Comparison of ENCODE assay signal across 17 cellular contexts in the genomic region with DNA sequence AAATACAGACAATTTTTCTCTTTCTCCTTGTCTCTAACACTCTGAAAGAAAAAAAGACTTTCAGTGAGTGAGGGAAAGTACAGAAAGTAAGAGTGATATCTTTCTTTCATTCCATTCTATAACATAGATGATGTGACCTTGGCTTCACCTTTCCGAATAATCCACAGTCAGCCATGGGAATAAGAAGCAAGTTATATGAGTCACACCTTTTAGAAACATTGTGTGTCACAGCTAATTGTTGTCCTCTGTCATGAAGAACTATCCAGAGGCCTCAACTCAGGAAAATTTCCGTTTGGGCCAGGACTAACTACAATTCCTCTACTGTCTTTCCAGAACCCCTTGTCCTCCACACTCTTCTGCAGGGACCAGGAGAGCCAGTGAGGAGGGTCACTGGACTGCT.
DNase-seq lines count a peak whose midpoint lies in the region; ATAC-seq, FAIRE-seq and TF ChIP-seq lines count a peak whose summit lies in the region.
"Had no signal": no experiment of that assay in that cellular context is flagged by ENCODE, and none has a peak within 500 bp of the region (broad histone marks: within the 10 kb centered on the region; RNA-seq: fewer than 3 reads in every experiment).

No MANE protein-coding gene starts in this region.

- H3K9me3 ChIP-seq in H1 (ENCODE audit: insufficient read depth in 2 of 2, low read depth in 1 of 2, low read length in 1 of 2) = no peaks in the 10 kb centered on the region
- no peaks in the 10 kb centered on the region for H3K9me3 ChIP-seq in keratinocyte (ENCODE audit: control insufficient read depth, low read depth, low read length)

- no peak overlapping the region for H2AK5ac ChIP-seq in H1 (ENCODE audit: low read depth, low read length)

- H3K36me3 Mint-ChIP-seq in activated CD8-positive, alpha-beta T cell treated with anti-CD3 and anti-CD28 coated beads for 36 hours (ENCODE audit: low read depth) = no peaks in the 10 kb centered on the region
- H3K36me3 Mint-ChIP-seq: CD4-positive, CD25-positive, alpha-beta regulatory T cell had no signal

- H3K79me2 ChIP-seq in H1 (ENCODE audit: control insufficient read depth in 1 of 2, insufficient read depth in 2 of 2, low read length in 2 of 2) (no peaks in the 10 kb centered on the region), keratinocyte (ENCODE audit: control insufficient read depth, insufficient read depth, low read length) (no peaks in the 10 kb centered on the region)

- dilution Hi-C loops in keratinocyte (cut with MboI; ENCODE audit: extremely low pct_ligation_motif_present, low sequenced_read_pairs) = no loop called here

- no peak for TF ChIP-seq POLR2A in H1 (IDR thresholded peaks at IDR 0.05; ENCODE audit: control extremely low read depth in 1 of 2, low read depth in 2 of 2, low read length in 2 of 2)

- H3K4me1 Mint-ChIP-seq in activated CD8-positive, alpha-beta T cell treated with anti-CD3 and anti-CD28 coated beads for 36 hours (ENCODE audit: low read depth) = no peaks in the 10 kb centered on the region
- H3K4me1 Mint-ChIP-seq: B cell had no signal

- H2AFZ ChIP-seq in H1 (ENCODE audit: low read length) = peak overlapping the region; percentile 25; the same call in 1 of the 2 replicates
- no peak overlapping the region for H2AFZ ChIP-seq in keratinocyte (ENCODE audit: control insufficient read depth, low read length)

- H3K4ac ChIP-seq in H1 (replicated peaks; ENCODE audit: insufficient read length, low read depth, low read length) = no peak overlapping the region

- no peak overlapping the region for H2BK120ac ChIP-seq in H1 (replicated peaks; ENCODE audit: low read depth, low read length)

- no peak overlapping the region for H2BK12ac ChIP-seq in H1 (ENCODE audit: low read depth, low read length)

- H3K27me3 Mint-ChIP-seq in activated CD8-positive, alpha-beta T cell treated with anti-CD3 and anti-CD28 coated beads for 36 hours = no peaks in the 10 kb centered on the region
- H3K27me3 Mint-ChIP-seq: B cell; CD4-positive, CD25-positive, alpha-beta regulatory T cell had no signal

- no peak overlapping the region for H3K27ac Mint-ChIP-seq in activated CD8-positive, alpha-beta T cell treated with anti-CD3 and anti-CD28 coated beads for 36 hours
- H3K27ac Mint-ChIP-seq: B cell; CD4-positive, CD25-positive, alpha-beta regulatory T cell had no signal

- H3K4me2 ChIP-seq in H1 (ENCODE audit: insufficient read depth in 1 of 2, low read depth in 2 of 2, low read length in 2 of 2) (no peak overlapping the region), keratinocyte (ENCODE audit: control insufficient read depth, extremely low read depth, insufficient read depth, low read depth, low read length) (no peak overlapping the region)

- no peak overlapping the region for H3K4me3 Mint-ChIP-seq in activated CD8-positive, alpha-beta T cell treated with anti-CD3 and anti-CD28 coated beads for 36 hours
- H3K4me3 Mint-ChIP-seq: B cell; CD4-positive, CD25-positive, alpha-beta regulatory T cell had no signal

- H3K23me2 ChIP-seq in H1 (ENCODE audit: low read depth, low read length) = no peaks in the 10 kb centered on the region

- H3K36me3 ChIP-seq in H1 (ENCODE audit: control insufficient read depth in 2 of 4, insufficient read depth in 4 of 4, low read length in 3 of 4) (no peaks in the 10 kb centered on the region), keratinocyte (ENCODE audit: control insufficient read depth in 2 of 2, extremely low read depth in 1 of 2, insufficient read depth in 2 of 2, low read length in 2 of 2) (no peaks in the 10 kb centered on the region)

- intact Hi-C loops in activated CD8-positive, alpha-beta T cell treated with anti-CD3 and anti-CD28 coated beads for 36 hours (cut with micrococcal nuclease) = no loop called here
- intact Hi-C loops in dorsolateral prefrontal cortex (cut with DNase I) = loop anchor here in 1 of 2 donors (5.0 kb wide), 1 partner anchor 128 kb away; no protein-coding TSS in a partner anchor

- H2BK15ac ChIP-seq in H1 (ENCODE audit: low read length) = no peak overlapping the region

- no peaks in the 10 kb centered on the region for H3K9me3 Mint-ChIP-seq in activated CD8-positive, alpha-beta T cell treated with anti-CD3 and anti-CD28 coated beads for 36 hours

- no peaks in the 10 kb centered on the region for H3K27me3 ChIP-seq in H1 (replicated peaks in 1 of 4; ENCODE audit: control insufficient read depth in 3 of 4, extremely low read depth in 1 of 4, insufficient read depth in 3 of 4, low read length in 3 of 4)
- H3K27me3 ChIP-seq in keratinocyte (ENCODE audit: control insufficient read depth, extremely low read depth, insufficient read depth, low read length) = no peaks in the 10 kb centered on the region
- H3K27me3 ChIP-seq in dorsolateral prefrontal cortex = no peaks in the 10 kb centered on the region

- H4K20me1 ChIP-seq in H1 (replicated peaks in 1 of 2; ENCODE audit: control insufficient read depth in 1 of 2, insufficient read depth in 2 of 2, low read length in 2 of 2) (no peaks in the 10 kb centered on the region), keratinocyte (ENCODE audit: control insufficient read depth, extremely low read depth, insufficient read depth, low read length) (no peaks in the 10 kb centered on the region)

- no peak overlapping the region for H3K23ac ChIP-seq in H1 (ENCODE audit: insufficient read length)

- H2BK5ac ChIP-seq in H1 (ENCODE audit: low read depth, low read length) = no peak overlapping the region

- H3K4me3 ChIP-seq in H1 (ENCODE audit: extremely low read depth in 1 of 4, insufficient read depth in 2 of 4, low read depth in 3 of 4, low read length in 4 of 4) = no peak overlapping the region
- H3K4me3 ChIP-seq in keratinocyte (ENCODE audit: control insufficient read depth in 2 of 3, extremely low read depth in 1 of 3, insufficient read depth in 2 of 3, low read depth in 1 of 3, low read length in 3 of 3) = no peak overlapping the region
- H3K4me3 ChIP-seq in dorsolateral prefrontal cortex = no peak overlapping the region

- H3K14ac ChIP-seq in H1 (ENCODE audit: insufficient read length) = no peak overlapping the region

- no peak overlapping the region for H4K5ac ChIP-seq in H1 (ENCODE audit: insufficient read length, low read depth, low read length)

- H3K9ac ChIP-seq in H1 (replicated peaks in 1 of 4; ENCODE audit: extremely low read depth in 1 of 4, low read depth in 3 of 4, low read length in 3 of 4) = no peak overlapping the region
- no peak overlapping the region for H3K9ac ChIP-seq in keratinocyte (ENCODE audit: control insufficient read depth, extremely low read depth, insufficient read depth, low read length)

- 95% methylated on average over 2 of the region's 2 CpGs; no CpG with 5 or more reads in 1 of the 2 experiments for WGBS in H1 (ENCODE audit: extremely low coverage in 1 of 2, insufficient coverage in 1 of 2, insufficient read length in 1 of 2, insufficient replicate concordance in 2 of 2, low coverage in 1 of 2, low lambda C conversion rate in 2 of 2, missing lambda C conversion rate in 1 of 2), 2 experiments

- no peak overlapping the region for H4K91ac ChIP-seq in H1 (replicated peaks; ENCODE audit: insufficient read length, low read length)

- FAIRE-seq in H1 (lab: Jason Lieb, UNC) = no peak
- no peak for FAIRE-seq in keratinocyte (lab: Jason Lieb, UNC)
- FAIRE-seq: GM19239 had no signal

- no peak overlapping the region for H2BK20ac ChIP-seq in H1 (ENCODE audit: low read length)

- CTCF ChIA-PET in H1 (lab: Charles Lee; ENCODE audit: partially characterized antibody) = interaction anchor here (0.6 to 1.5 kb wide), 2 partner anchors 25 to 33 kb away, joined by 4 to 5 read pairs; no protein-coding TSS in a partner anchor
- CTCF ChIA-PET in activated CD8-positive, alpha-beta T cell treated with anti-CD3 and anti-CD28 coated beads for 36 hours (lab: Charles Lee) = no interaction called here

- H3K27ac ChIP-seq in H1 (ENCODE audit: low read depth, low read length) (no peak overlapping the region), keratinocyte (ENCODE audit: control insufficient read depth, insufficient read depth, low read length) (peak overlapping the region; percentile 80), dorsolateral prefrontal cortex (no peak overlapping the region)

- peak; percentile 41 for DNase-seq in M059J (ENCODE audit: low read depth)
- no peak for DNase-seq in H1 (ENCODE audit: low read depth in 1 of 2, low spot score in 2 of 2)
- no peak for DNase-seq in keratinocyte (ENCODE audit: low read depth, low spot score)
- DNase-seq in NCI-H748 treated with DMSO at 0.1 percent for 48 hours (lab: John Stamatoyannopoulos, UW) = no peak
- DNase-seq in activated CD8-positive, alpha-beta T cell treated with anti-CD3 and anti-CD28 coated beads for 36 hours = no peak
- DNase-seq in dorsolateral prefrontal cortex = no peak
- DNase-seq: CD4-positive, CD25-positive, alpha-beta regulatory T cell; DMS53; KBM-7; NCI-H1048; NCI-H146; NCI-H2081 treated with DMSO at 0.1 percent for 48 hours; NCI-H510A had no signal

- no peaks in the 10 kb centered on the region for H3K9me1 ChIP-seq in keratinocyte (ENCODE audit: control insufficient read depth, extremely low read depth, insufficient read depth, low read length)

- POLR2A ChIA-PET in H1 (lab: Charles Lee; ENCODE audit: partially characterized antibody) = no interaction called here
- POLR2A ChIA-PET in activated CD8-positive, alpha-beta T cell treated with anti-CD3 and anti-CD28 coated beads for 36 hours (lab: Charles Lee) = no interaction called here

- no peak overlapping the region for H3K56ac ChIP-seq in H1 (replicated peaks; ENCODE audit: insufficient read length, low read depth, low read length)

- no peak overlapping the region for H4K8ac ChIP-seq in H1 (ENCODE audit: extremely low read depth, insufficient read depth, low read length)

- no peaks in the 10 kb centered on the region for H3K79me1 ChIP-seq in H1 (ENCODE audit: low read depth, low read length)

- TF ChIP-seq CTCF in H1 (IDR thresholded peaks at IDR 0.05; ENCODE audit: control extremely low read depth in 1 of 3, insufficient read depth in 1 of 3, low read depth in 1 of 3, low read length in 3 of 3) (no peak), keratinocyte (optimal IDR thresholded peaks at IDR 0.05 in 1 of 3, IDR thresholded peaks at IDR 0.05 in 1 of 3, conservative IDR thresholded peaks at IDR 0.05 in 1 of 3; ENCODE audit: extremely low read depth in 1 of 3, insufficient read depth in 2 of 3, low read length in 3 of 3) (no peak), dorsolateral prefrontal cortex (IDR thresholded peaks at IDR 0.05 in 54 of 56, conservative IDR thresholded peaks at IDR 0.05 in 2 of 56; ENCODE audit: low read depth in 1 of 56, partially characterized antibody in 56 of 56) (no peak)
- no peak for TF ChIP-seq CTCF in activated CD8-positive, alpha-beta T cell treated with anti-CD3 and anti-CD28 coated beads for 36 hours (IDR thresholded peaks at IDR 0.05)

- TF ChIP-seq EP300 in H1 (IDR thresholded peaks at IDR 0.05; ENCODE audit: borderline replicate concordance in 1 of 2, low read depth in 2 of 2, low read length in 2 of 2) = no peak

- no peak overlapping the region for H3K18ac ChIP-seq in H1 (ENCODE audit: extremely low read depth, low read length)

- no peak for ATAC-seq in GM19351 (IDR thresholded peaks at IDR 0.05; ENCODE audit: unreplicated experiment)
- ATAC-seq in activated CD8-positive, alpha-beta T cell treated with anti-CD3 and anti-CD28 coated beads for 36 hours = no peak
- ATAC-seq: HCT116 had no signal

- H3K4me1 ChIP-seq in H1 (replicated peaks in 1 of 4; ENCODE audit: control insufficient read depth in 3 of 4, insufficient read depth in 4 of 4, low read length in 3 of 4) (no peaks in the 10 kb centered on the region), keratinocyte (ENCODE audit: control insufficient read depth, extremely low read depth, insufficient read depth, low read length) (peaks cover 58% of the 10 kb centered on the region)

- no peak for TF ChIP-seq RAD21 in H1 (IDR thresholded peaks at IDR 0.05 in 1 of 2, conservative IDR thresholded peaks at IDR 0.05 in 1 of 2; ENCODE audit: low read depth in 2 of 2, low read length in 2 of 2)
